Comparison of ENCODE assay signal across 10 cellular contexts in the genomic region with DNA sequence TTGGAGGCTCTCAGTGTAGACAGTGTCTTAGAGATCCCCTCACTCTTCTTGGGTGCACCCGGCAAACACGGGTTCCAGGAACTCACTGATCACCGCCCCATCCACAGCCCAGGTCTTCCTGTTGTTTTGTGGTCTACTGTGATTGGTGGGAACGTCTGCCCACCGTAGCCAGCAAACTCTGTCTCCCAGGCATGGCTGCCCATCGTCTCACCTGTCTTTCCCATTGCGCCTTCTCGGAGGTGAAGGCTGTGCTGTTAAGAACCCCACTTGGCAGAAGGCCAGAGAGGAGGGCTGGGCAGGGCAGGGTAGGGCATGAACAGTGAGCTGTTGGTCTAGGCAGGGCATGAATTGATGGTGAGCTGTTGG. TPM values are rescaled to one million over a fixed set of nuclear protein-coding genes. Genes with fewer than 3 reads are reported as not detected.
DNase-seq lines count a peak whose midpoint lies in the region; ATAC-seq, FAIRE-seq and TF ChIP-seq lines count a peak whose summit lies in the region.
"Had no signal": no experiment of that assay in that cellular context is flagged by ENCODE, and none has a peak within 500 bp of the region (broad histone marks: within the 10 kb centered on the region; RNA-seq: fewer than 3 reads in every experiment).

No MANE protein-coding gene starts in this region.

- peak overlapping the region; percentile 80; the same call in 1 of the 2 replicates for H2BK12ac ChIP-seq in H1 (ENCODE audit: low read depth, low read length)

- H3K4ac ChIP-seq in H1 (replicated peaks; ENCODE audit: insufficient read length, low read depth, low read length) = no peak overlapping the region

- 0 out of 2 replicates have a peak, but pooled peaks cover 2% of the 10 kb centered on the region for H3K23me2 ChIP-seq in H1 (ENCODE audit: low read depth, low read length)

- peak overlapping the region; percentile 92; the same call in 1 of the 2 replicates for H2AFZ ChIP-seq in H1 (ENCODE audit: low read length)

- DNase-seq in T-cell (peak in 1 of 34 experiments; percentile 7), H1 (ENCODE audit: low read depth in 1 of 2, low spot score in 2 of 2) (no peak), LoVo (ENCODE audit: low spot score) (no peak), A172 (ENCODE audit: low spot score) (no peak)
- DNase-seq: COR-L47 had no signal

- FAIRE-seq in H1 (lab: Jason Lieb, UNC) = no peak

- H3K4me1 ChIP-seq in BLaER1 = peaks cover 25% of the 10 kb centered on the region
- peaks cover 5% of the 10 kb centered on the region; the same call in 1 of the 2 replicates for H3K4me1 ChIP-seq in ES-I3 (ENCODE audit: insufficient read depth, low read length)
- H3K4me1 ChIP-seq in H1 (replicated peaks in 1 of 4; ENCODE audit: control insufficient read depth in 3 of 4, insufficient read depth in 4 of 4, low read length in 3 of 4) = peaks cover 0 to 2% (median 0%) of the 10 kb centered on the region in 4 experiments; a peak in 4 of 7 replicates

- TF ChIP-seq CTCF in H1 (IDR thresholded peaks at IDR 0.05; ENCODE audit: control extremely low read depth in 1 of 3, insufficient read depth in 1 of 3, low read depth in 1 of 3, low read length in 3 of 3) = no peak

- no peak overlapping the region for H2AK5ac ChIP-seq in H1 (ENCODE audit: low read depth, low read length)

- ATAC-seq in T-cell (replicated peaks in 1 of 4) (peak in 2 of 4 experiments; percentile 21 to 37), GM19324 (IDR thresholded peaks at IDR 0.05; ENCODE audit: low FRiP score, unreplicated experiment) (no peak), GM21737 (IDR thresholded peaks at IDR 0.05; ENCODE audit: unreplicated experiment) (no peak)

- H3K27me3 ChIP-seq in BLaER1 = peaks cover 17% of the 10 kb centered on the region
- H3K27me3 ChIP-seq in H1 (replicated peaks in 1 of 4; ENCODE audit: control insufficient read depth in 3 of 4, extremely low read depth in 1 of 4, insufficient read depth in 3 of 4, low read length in 3 of 4) = peaks cover 0 to 14% (median 10%) of the 10 kb centered on the region in 4 experiments; a peak in 4 of 7 replicates

- no peak for TF ChIP-seq RAD21 in H1 (IDR thresholded peaks at IDR 0.05 in 1 of 2, conservative IDR thresholded peaks at IDR 0.05 in 1 of 2; ENCODE audit: low read depth in 2 of 2, low read length in 2 of 2)

- H3K23ac ChIP-seq in H1 (ENCODE audit: insufficient read length) = no peak overlapping the region

- no peak overlapping the region; the same call in 1 of the 2 replicates for H2BK15ac ChIP-seq in H1 (ENCODE audit: low read length)

- H4K20me1 ChIP-seq in BLaER1 (no peaks in the 10 kb centered on the region), H1 (replicated peaks in 1 of 2; ENCODE audit: control insufficient read depth in 1 of 2, insufficient read depth in 2 of 2, low read length in 2 of 2) (no peaks in the 10 kb centered on the region)

- no peak overlapping the region for H3K18ac ChIP-seq in H1 (ENCODE audit: extremely low read depth, low read length)

- peaks cover 31 to 45% (median 41%) of the 10 kb centered on the region in 3 donors for H3K4me1 Mint-ChIP-seq in T-cell

- no peak overlapping the region for H4K91ac ChIP-seq in H1 (replicated peaks; ENCODE audit: insufficient read length, low read length)

- H3K9ac ChIP-seq in BLaER1 (no peak overlapping the region), ES-I3 (ENCODE audit: low read depth, low read length) (peak overlapping the region; percentile 52; the same call in 1 of the 2 replicates), H1 (replicated peaks in 1 of 4; ENCODE audit: extremely low read depth in 1 of 4, low read depth in 3 of 4, low read length in 3 of 4) (no peak overlapping the region)

- no peak overlapping the region for H4K8ac ChIP-seq in H1 (ENCODE audit: extremely low read depth, insufficient read depth, low read length)

- H2BK20ac ChIP-seq in H1 (ENCODE audit: low read length) = no peak overlapping the region

- no peak overlapping the region for H3K4me3 ChIP-seq in BLaER1
- H3K4me3 ChIP-seq in H1 (ENCODE audit: extremely low read depth in 1 of 4, insufficient read depth in 2 of 4, low read depth in 3 of 4, low read length in 4 of 4) = no peak overlapping the region

- H3K36me3 Mint-ChIP-seq in T-cell = peaks cover 14% of the 10 kb centered on the region

- H3K4me3 Mint-ChIP-seq in T-cell = peak overlapping the region; percentile 83 to 87 (median 86)

- H3K27ac ChIP-seq in BLaER1 (no peak overlapping the region), H1 (ENCODE audit: low read depth, low read length) (no peak overlapping the region)

- H3K79me2 ChIP-seq in H1 (ENCODE audit: control insufficient read depth in 1 of 2, insufficient read depth in 2 of 2, low read length in 2 of 2) = no peaks in the 10 kb centered on the region

- TF ChIP-seq POLR2A in H1 (IDR thresholded peaks at IDR 0.05; ENCODE audit: control extremely low read depth in 1 of 2, low read depth in 2 of 2, low read length in 2 of 2) = no peak

- H3K27me3 Mint-ChIP-seq in T-cell = no peaks in the 10 kb centered on the region

- H3K56ac ChIP-seq in H1 (replicated peaks; ENCODE audit: insufficient read length, low read depth, low read length) = no peak overlapping the region

- H3K9me3 Mint-ChIP-seq in T-cell = peaks cover 0 to 4% (median 0%) of the 10 kb centered on the region in 3 donors

- H3K36me3 ChIP-seq in BLaER1 (no peaks in the 10 kb centered on the region), ES-I3 (ENCODE audit: insufficient read depth, low read length) (no peaks in the 10 kb centered on the region), H1 (ENCODE audit: control insufficient read depth in 2 of 4, insufficient read depth in 4 of 4, low read length in 3 of 4) (no peaks in the 10 kb centered on the region)

- H2BK120ac ChIP-seq in H1 (replicated peaks; ENCODE audit: low read depth, low read length) = no peak overlapping the region

- 93% methylated on average over 8 of the region's 8 CpGs; no CpG with 5 or more reads in 1 of the 2 experiments for WGBS in H1 (ENCODE audit: extremely low coverage in 1 of 2, insufficient coverage in 1 of 2, insufficient read length in 1 of 2, insufficient replicate concordance in 2 of 2, low coverage in 1 of 2, low lambda C conversion rate in 2 of 2, missing lambda C conversion rate in 1 of 2), 2 experiments

- no peak overlapping the region for H2BK5ac ChIP-seq in H1 (ENCODE audit: low read depth, low read length)

- no peak overlapping the region for H4K5ac ChIP-seq in H1 (ENCODE audit: insufficient read length, low read depth, low read length)

- POLR2A ChIA-PET in T-cell (lab: Charles Lee) = interaction anchor here in 1 of 2 donors (1.0 kb wide), 1 partner anchor 48 kb away, joined by 3 read pairs; no protein-coding TSS in a partner anchor
- POLR2A ChIA-PET in H1 (lab: Charles Lee; ENCODE audit: partially characterized antibody) = no interaction called here

- H3K9me3 ChIP-seq in BLaER1 (no peaks in the 10 kb centered on the region), ES-I3 (ENCODE audit: control insufficient read depth, insufficient read depth, low read length) (no peaks in the 10 kb centered on the region), H1 (ENCODE audit: insufficient read depth in 2 of 2, low read depth in 1 of 2, low read length in 1 of 2) (no peaks in the 10 kb centered on the region)

- no peak overlapping the region for H3K14ac ChIP-seq in H1 (ENCODE audit: insufficient read length)

- CTCF ChIA-PET in T-cell (lab: Charles Lee) (interaction anchor here (0.6 to 4.3 kb wide), 39 partner anchors 9 to 851 kb away, joined by 3 to 122 read pairs (median 6); a partner anchor contains a TSS), H1 (lab: Charles Lee; ENCODE audit: partially characterized antibody) (interaction anchor here (0.6 to 10.5 kb wide), 36 partner anchors 9 to 252 kb away, joined by 3 to 189 read pairs (median 5); a partner anchor contains a TSS)

- H3K79me1 ChIP-seq in H1 (ENCODE audit: low read depth, low read length) = no peaks in the 10 kb centered on the region

- H3K4me2 ChIP-seq in BLaER1 (peak overlapping the region; percentile 82), H1 (ENCODE audit: insufficient read depth in 1 of 2, low read depth in 2 of 2, low read length in 2 of 2) (peak overlapping the region; percentile 3 to 79; a peak in 1 of 4 replicates)

- no peak for TF ChIP-seq EP300 in H1 (IDR thresholded peaks at IDR 0.05; ENCODE audit: borderline replicate concordance in 1 of 2, low read depth in 2 of 2, low read length in 2 of 2)

- peak overlapping the region; percentile 88 to 92 for H3K27ac Mint-ChIP-seq in T-cell

TF ChIP-seq in H1, 55 proteins besides CTCF, POLR2A, EP300 and RAD21 (continues in another document):
- TF ChIP-seq SP4 (IDR thresholded peaks at IDR 0.05; ENCODE audit: low read length) (no peak), BCL11A (IDR thresholded peaks at IDR 0.05; ENCODE audit: low read depth in 2 of 2, low read length in 2 of 2) (no peak), PHF8 (conservative IDR thresholded peaks at IDR 0.05; ENCODE audit: low read depth, low read length) (no peak), MAFK (IDR thresholded peaks at IDR 0.05; ENCODE audit: low read depth, low read length) (no peak), BRCA1 (IDR thresholded peaks at IDR 0.05; ENCODE audit: low read depth, low read length) (no peak), ASH2L (IDR thresholded peaks at IDR 0.05; ENCODE audit: low read length) (no peak)

RNA-seq across cellular contexts. Expression of a gene that starts 14.1 kb away (rescaled TPM):
- total RNA-seq in T-cell = 1 to 10 TPM in 2 of 5 donors, under 1 TPM in 3; 0.46 to 2.7 (median 0.93) TPM
- 0.75 and 0.78 TPM in 2 replicates for total RNA-seq in H1 (2021; fragmentation: NEBNext Ultra II Directional; extraction: Animal tissue kit (Norgen Biotek cat#: 25700))
- 0.24 and 0.26 TPM in 2 replicates for polyA plus RNA-seq in H1 (2011; rRNA removed)
- polyA plus RNA-seq in H1 (2011; cell fraction: cytosol; rRNA removed) = 0.30 TPM
- polyA plus RNA-seq in H1 (2011; cell fraction: nucleus; rRNA removed) = 0.51 TPM
- 0.18 to 0.52 TPM (median 0.27 TPM) in 4 replicates for polyA plus RNA-seq in H1 (2012, experiment 1 of 2)
- polyA plus RNA-seq in H1 (2012, experiment 2 of 2) = 0.05 TPM
- 0.28 TPM for polyA plus RNA-seq in H1 (2013, experiment 1 of 2)
- 0.18 TPM for polyA plus RNA-seq in H1 (2013, experiment 2 of 2)
- polyA minus RNA-seq in H1 (2011; rRNA and poly(A)+ RNA removed) = 0.93 and 1.3 TPM in 2 replicates
- polyA minus RNA-seq in H1 (2011; cell fraction: cytosol; rRNA and poly(A)+ RNA removed) = not detected
- 2.7 TPM for polyA minus RNA-seq in H1 (2011; cell fraction: nucleus; rRNA and poly(A)+ RNA removed)
- total RNA-seq in A172 (2014; rRNA removed; shearing (Covaris generic)) = 0.02 TPM in 1 of 2 replicates, not detected in the other
- total RNA-seq: MCF 10A had no signal

RNA-seq across cellular contexts. Expression of a gene that starts 54.5 kb away (rescaled TPM):
- 100 to 1,000 TPM; 101 to 125 (median 110) TPM for total RNA-seq in T-cell
- 0.95 and 1.0 TPM in 2 replicates for total RNA-seq in H1 (2021; fragmentation: NEBNext Ultra II Directional; extraction: Animal tissue kit (Norgen Biotek cat#: 25700))
- 1.1 and 1.2 TPM in 2 replicates for polyA plus RNA-seq in H1 (2011; rRNA removed)
- polyA plus RNA-seq in H1 (2011; cell fraction: cytosol; rRNA removed) = 0.90 TPM
- polyA plus RNA-seq in H1 (2011; cell fraction: nucleus; rRNA removed) = 1.7 TPM
- polyA plus RNA-seq in H1 (2012, experiment 1 of 2) = 0.47 to 0.92 TPM (median 0.55 TPM) in 4 replicates
- polyA plus RNA-seq in H1 (2012, experiment 2 of 2) = 0.14 TPM
- polyA plus RNA-seq in H1 (2013, experiment 1 of 2) = 0.81 TPM
- 0.66 TPM for polyA plus RNA-seq in H1 (2013, experiment 2 of 2)
- polyA minus RNA-seq in H1 (2011; rRNA and poly(A)+ RNA removed) = 4.5 and 5.7 TPM in 2 replicates
- 2.3 TPM for polyA minus RNA-seq in H1 (2011; cell fraction: cytosol; rRNA and poly(A)+ RNA removed)
- 7.0 TPM for polyA minus RNA-seq in H1 (2011; cell fraction: nucleus; rRNA and poly(A)+ RNA removed)
- total RNA-seq in A172 (2014; rRNA removed; shearing (Covaris generic)) = not detected in 2 replicates
- total RNA-seq: MCF 10A had no signal

Comparison
In these comparisons a context has a peak if more than half of its experiments do, and no peak if none do; other contexts are left out.
1. RNA of a gene that starts 54.5 kb away (total RNA-seq): 101 to 125 TPM in T-cell; 0.95 to 1.0 TPM in H1 and not detected in A172; every median in the first group is over 10 times any median in the second.